Comparison of ENCODE assay signal across 29 cellular contexts in genomic region chr11:85558411-85558810, GRCh38.
"Had no signal": no experiment of that assay in that cellular context is flagged by ENCODE, and none has a peak within 500 bp of the region (broad histone marks: within the 10 kb centered on the region; RNA-seq: fewer than 3 reads in every experiment).

No MANE protein-coding gene starts in this region.

- H3K9me3 ChIP-seq: colonic mucosa, esophagus muscularis mucosa, gastrocnemius medialis, gastroesophageal sphincter had no signal

- ATAC-seq: effector memory CD8-positive, alpha-beta T cell; esophagus mucosa; foreskin keratinocyte; gastrocnemius medialis; gastroesophageal sphincter; heart left ventricle; heart right ventricle had no signal

- FAIRE-seq: colon, endometrium, endothelial cell of umbilical vein, frontal cortex had no signal

- DNase-seq: colonic mucosa; cortex of kidney; dermis blood vessel endothelial cell; dorsolateral prefrontal cortex; effector CD4-positive, alpha-beta T cell; effector CD8-positive, alpha-beta T cell; effector memory CD4-positive, alpha-beta T cell; effector memory CD8-positive, alpha-beta T cell; endodermal cell; erythroblast; esophagus squamous epithelium; foreskin fibroblast; foreskin keratinocyte; foreskin melanocyte; gastrocnemius medialis; glutamatergic neuron; head of caudate nucleus; heart left ventricle; heart right ventricle had no signal

- H3K27ac ChIP-seq: colonic mucosa, coronary artery, dorsolateral prefrontal cortex, epithelial cell of prostate, esophagus muscularis mucosa, esophagus squamous epithelium, foreskin keratinocyte, gastrocnemius medialis, gastroesophageal sphincter, heart left ventricle, heart right ventricle had no signal

- H3K27ac Mint-ChIP-seq: dendritic cell treated with granulocyte-macrophage colony-stimulating factor and Interleukin-4, amounts not matched to agents 40 ng/mL and 50 ng/mL, for 4 days; effector memory CD8-positive, alpha-beta T cell; endodermal cell had no signal

- H3K4me1 ChIP-seq: colonic mucosa, esophagus muscularis mucosa, esophagus squamous epithelium, foreskin keratinocyte, gastrocnemius medialis, gastroesophageal sphincter, heart left ventricle, heart right ventricle had no signal

- H3K9me3 Mint-ChIP-seq: effector memory CD8-positive, alpha-beta T cell had no signal

- H3K36me3 ChIP-seq: colonic mucosa, esophagus muscularis mucosa, esophagus squamous epithelium, gastrocnemius medialis, gastroesophageal sphincter, heart left ventricle, heart right ventricle had no signal

- H3K4me3 ChIP-seq: colonic mucosa, coronary artery, dorsolateral prefrontal cortex, esophagus muscularis mucosa, esophagus squamous epithelium, gastrocnemius medialis, gastroesophageal sphincter, heart left ventricle, heart right ventricle had no signal

- H3K4me3 Mint-ChIP-seq: dendritic cell treated with granulocyte-macrophage colony-stimulating factor and Interleukin-4, amounts not matched to agents 40 ng/mL and 50 ng/mL, for 4 days; effector memory CD8-positive, alpha-beta T cell; endodermal cell had no signal

- H3K27me3 Mint-ChIP-seq: dendritic cell treated with granulocyte-macrophage colony-stimulating factor and Interleukin-4, amounts not matched to agents 40 ng/mL and 50 ng/mL, for 4 days had no signal

- H3K27me3 ChIP-seq: colonic mucosa, dorsolateral prefrontal cortex, esophagus muscularis mucosa, esophagus squamous epithelium, foreskin keratinocyte, gastrocnemius medialis, gastroesophageal sphincter, heart left ventricle, heart right ventricle had no signal

- H3K4me1 Mint-ChIP-seq: endodermal cell had no signal
